10 cellular contexts compared by ENCODE assay signal in the genomic region with DNA sequence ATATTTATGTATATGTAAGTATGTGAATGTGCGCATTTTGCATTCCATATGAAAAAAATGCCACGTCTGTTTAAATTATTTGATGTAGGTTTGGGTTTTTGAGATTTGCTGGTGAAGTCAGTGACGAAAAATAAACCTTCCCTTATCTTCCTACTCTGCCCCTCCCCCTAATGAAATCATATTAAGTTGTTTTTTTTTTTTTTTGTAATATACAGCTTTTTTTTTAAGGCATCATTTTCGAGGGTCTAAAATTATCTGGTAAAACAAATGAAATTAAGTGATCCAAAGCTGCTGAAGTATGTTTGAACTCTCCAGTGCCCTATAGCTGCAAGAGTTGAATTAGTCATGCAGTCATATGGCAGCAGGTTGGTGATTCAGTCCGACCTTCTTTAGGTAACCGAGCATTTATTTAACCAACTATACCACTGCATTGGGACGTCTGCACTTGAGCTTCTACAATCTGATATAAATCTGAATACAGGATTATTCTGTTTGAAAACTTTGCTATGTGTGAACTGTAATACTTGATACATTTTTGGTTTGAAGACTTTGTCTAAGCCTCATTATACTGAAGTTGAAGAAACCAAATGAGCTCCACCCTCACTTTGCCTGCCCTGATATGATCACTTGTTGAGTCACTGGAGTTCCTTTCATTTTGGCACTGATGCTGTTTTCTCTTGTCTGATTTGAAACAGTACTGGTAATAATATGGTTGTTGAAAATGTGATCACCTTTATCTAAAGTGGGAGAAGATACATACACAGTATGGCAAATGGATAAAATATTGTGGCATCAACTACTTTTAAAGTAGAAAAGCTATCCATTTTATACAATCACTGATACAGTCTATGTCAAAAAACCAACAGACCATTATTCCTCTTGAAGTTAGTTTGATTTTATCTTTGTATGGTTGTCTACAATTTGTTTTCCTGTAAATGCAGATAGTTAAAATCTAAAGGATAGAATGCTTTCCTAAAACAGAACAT. TPM values are rescaled to one million over a fixed set of nuclear protein-coding genes. Genes with fewer than 3 reads are reported as not detected.
DNase-seq lines count a peak whose midpoint lies in the region; TF ChIP-seq lines count a peak whose summit lies in the region.
"Had no signal": no experiment of that assay in that cellular context is flagged by ENCODE, and none has a peak within 500 bp of the region (broad histone marks: within the 10 kb centered on the region; RNA-seq: fewer than 3 reads in every experiment).

No MANE protein-coding gene starts in this region.

- no peak for TF ChIP-seq CTCF in osteoblast (IDR thresholded peaks at IDR 0.05; ENCODE audit: extremely low read depth, low read depth, low read length)

- no peaks in the 10 kb centered on the region for H3K27me3 ChIP-seq in MG63
- H3K27me3 ChIP-seq in osteoblast (ENCODE audit: insufficient read depth, low read length): no peaks in the 10 kb centered on the region
- H3K27me3 ChIP-seq: SJSA1 had no signal

- no peak overlapping the region for H2AFZ ChIP-seq in osteoblast (ENCODE audit: low read length)

- H3K4me1 ChIP-seq in osteoblast (ENCODE audit: insufficient read depth, low read length): peaks cover 39% of the 10 kb centered on the region

- peak overlapping the region; percentile 67 for H3K4me2 ChIP-seq in osteoblast (ENCODE audit: insufficient read depth, low read length)

- no peaks in the 10 kb centered on the region for H4K20me1 ChIP-seq in osteoblast (ENCODE audit: insufficient read depth, low read length)

- peaks cover 3% of the 10 kb centered on the region for H3K79me2 ChIP-seq in osteoblast (ENCODE audit: insufficient read depth, low read length)

- peaks cover 7% of the 10 kb centered on the region for H3K36me3 ChIP-seq in MG63
- H3K36me3 ChIP-seq in osteoblast (ENCODE audit: insufficient read depth, low read length): peaks cover 3% of the 10 kb centered on the region

- H3K4me3 ChIP-seq in MG63: no peak overlapping the region
- H3K4me3 ChIP-seq in osteoblast (ENCODE audit: insufficient read depth, low read length): peak overlapping the region; percentile 30
- H3K4me3 ChIP-seq: SJSA1 had no signal

- H3K9me3 ChIP-seq in MG63: no peaks in the 10 kb centered on the region
- no peaks in the 10 kb centered on the region for H3K9me3 ChIP-seq in osteoblast (ENCODE audit: low read depth, low read length)
- H3K9me3 ChIP-seq: SJSA1 had no signal

- peak overlapping the region; percentile 23 for H3K27ac ChIP-seq in osteoblast (ENCODE audit: low read depth, low read length)
- H3K27ac ChIP-seq: SJSA1 had no signal

- peak; percentile 78 for DNase-seq in Daoy (ENCODE audit: low read depth)
- DNase-seq in MG63: peak; percentile 16
- peak; percentile 6 for DNase-seq in amniotic stem cell (lab: John Stamatoyannopoulos, UW)
- DNase-seq in osteoblast (ENCODE audit: insufficient read length, low spot score, missing footprints): peak; percentile 87
- no peak for DNase-seq in cerebellar cortex (ENCODE audit: low spot score)
- DNase-seq in activated CD4-positive, CD25-positive, alpha-beta regulatory T cell treated with anti-CD3 and anti-CD28 coated beads, Interleukin-2, amount 50 U/mL, for 72 hours: no peak
- no peak for DNase-seq in NCI-H524 treated with DMSO at 0.1 percent for 48 hours (lab: John Stamatoyannopoulos, UW)
- DNase-seq in NCI-H187 treated with DMSO at 0.1 percent for 48 hours (lab: John Stamatoyannopoulos, UW): no peak

RNA-seq across cellular contexts. Expression of gene PDIK1L, which starts 11.7 kb away (rescaled TPM):
- total RNA-seq in Daoy (2014; rRNA removed; shearing (Covaris generic)): 9.4 and 12.2 TPM in 2 replicates
- 2.4 and 10.4 TPM in 2 replicates for total RNA-seq in MG63 (2014; rRNA removed; shearing (Covaris generic); ENCODE audit: low replicate concordance)
- total RNA-seq in osteoblast: 6.5 TPM in 2 replicates

RNA-seq across cellular contexts. Expression of gene FAM110D, which starts 35.6 kb away (rescaled TPM):
- total RNA-seq in Daoy (2014; rRNA removed; shearing (Covaris generic)): 0.51 TPM in 1 of 2 replicates, not detected in the other
- 0.07 TPM in 1 of 2 replicates, not detected in the other for total RNA-seq in MG63 (2014; rRNA removed; shearing (Covaris generic); ENCODE audit: low replicate concordance)
- total RNA-seq in osteoblast: not detected in 2 replicates
- total RNA-seq: SJSA1 had no signal

RNA-seq across cellular contexts. Expression of gene C1orf232, which starts 45.5 kb away (rescaled TPM):
- total RNA-seq in Daoy (2014; rRNA removed; shearing (Covaris generic)): not detected in 2 replicates
- total RNA-seq in MG63 (2014; rRNA removed; shearing (Covaris generic); ENCODE audit: low replicate concordance): not detected in 2 replicates
- total RNA-seq in osteoblast: not detected in 2 replicates
- total RNA-seq: kidney epithelial cell, SJSA1 had no signal

RNA-seq across cellular contexts. Expression of gene ZNF593, which starts 46.4 kb away (rescaled TPM):
- 14.5 and 39.7 TPM in 2 replicates for total RNA-seq in Daoy (2014; rRNA removed; shearing (Covaris generic))
- total RNA-seq in MG63 (2014; rRNA removed; shearing (Covaris generic); ENCODE audit: low replicate concordance): 27.8 and 45.7 TPM in 2 replicates
- 21.2 and 29.0 TPM in 2 replicates for total RNA-seq in osteoblast

RNA-seq across cellular contexts. Expression of gene ZNF593OS, which starts 48.4 kb away (rescaled TPM):
- not detected in 2 replicates for total RNA-seq in Daoy (2014; rRNA removed; shearing (Covaris generic))
- total RNA-seq in MG63 (2014; rRNA removed; shearing (Covaris generic); ENCODE audit: low replicate concordance): not detected in 2 replicates
- total RNA-seq in osteoblast: not detected in 2 replicates
- total RNA-seq: kidney epithelial cell had no signal

Comparison
In these comparisons a context has a peak if more than half of its experiments do, and no peak if none do; other contexts are left out.
1. DNase-seq: peak in Daoy (single experiment), MG63 (single experiment), amniotic stem cell (single experiment) and osteoblast (single experiment); none in cerebellar cortex (single experiment), activated CD4-positive, CD25-positive, alpha-beta regulatory T cell treated with anti-CD3 and anti-CD28 coated beads, Interleukin-2, amount 50 U/mL, for 72 hours (single experiment), NCI-H524 treated with DMSO at 0.1 percent for 48 hours (single experiment) and NCI-H187 treated with DMSO at 0.1 percent for 48 hours (single experiment).